8 cellular contexts compared by ENCODE assay signal in genomic region chr16:67055712-67056487, GRCh38.
DNase-seq lines count a peak whose midpoint lies in the region; TF ChIP-seq lines count a peak whose summit lies in the region.

No MANE protein-coding gene starts in this region.

- H3K4me3 ChIP-seq in astrocyte of the cerebellum (ENCODE audit: low read depth, low read length) = no peak overlapping the region

- DNase-seq in GM10266 (ENCODE audit: extremely low spot score) (peak; percentile 29), HPDE6-E6E7 (ENCODE audit: extremely low spot score) (peak; percentile 98), astrocyte of the cerebellum (ENCODE audit: low read depth) (peak; percentile 35), non-pigmented ciliary epithelial cell (ENCODE audit: low read depth) (peak; percentile 94), COLO668 (lab: John Stamatoyannopoulos, UW; ENCODE audit: unreplicated experiment) (no peak), RPMI8226 (no peak), COR-L47 (lab: John Stamatoyannopoulos, UW) (no peak)
- DNase-seq in stimulated activated CD8-positive, alpha-beta memory T cell treated with anti-CD3 and anti-CD28 coated beads, Interleukin-4, amount 100 ng/mL, for 48 hours = no peak

- no peak for TF ChIP-seq CTCF in GM10266 (IDR thresholded peaks at IDR 0.05; ENCODE audit: control insufficient read depth, insufficient read depth, low read depth, missing control alignments)
- TF ChIP-seq CTCF in astrocyte of the cerebellum (IDR thresholded peaks at IDR 0.05; ENCODE audit: low read depth, low read length, missing control alignments) = no peak

- in situ Hi-C loops in astrocyte of the cerebellum (cut with HindIII; ENCODE audit: low sequenced_read_pairs) = no loop called here

Comparison
In these comparisons a context has a peak if more than half of its experiments do, and no peak if none do; other contexts are left out.
1. DNase-seq: peak in GM10266 (single experiment), HPDE6-E6E7 (single experiment), astrocyte of the cerebellum (single experiment) and non-pigmented ciliary epithelial cell (single experiment); none in COLO668 (single experiment), RPMI8226 (single experiment), stimulated activated CD8-positive, alpha-beta memory T cell treated with anti-CD3 and anti-CD28 coated beads, Interleukin-4, amount 100 ng/mL, for 48 hours (single experiment) and COR-L47 (single experiment).